ENCODE assay signal across 16 cellular contexts in the genomic region with DNA sequence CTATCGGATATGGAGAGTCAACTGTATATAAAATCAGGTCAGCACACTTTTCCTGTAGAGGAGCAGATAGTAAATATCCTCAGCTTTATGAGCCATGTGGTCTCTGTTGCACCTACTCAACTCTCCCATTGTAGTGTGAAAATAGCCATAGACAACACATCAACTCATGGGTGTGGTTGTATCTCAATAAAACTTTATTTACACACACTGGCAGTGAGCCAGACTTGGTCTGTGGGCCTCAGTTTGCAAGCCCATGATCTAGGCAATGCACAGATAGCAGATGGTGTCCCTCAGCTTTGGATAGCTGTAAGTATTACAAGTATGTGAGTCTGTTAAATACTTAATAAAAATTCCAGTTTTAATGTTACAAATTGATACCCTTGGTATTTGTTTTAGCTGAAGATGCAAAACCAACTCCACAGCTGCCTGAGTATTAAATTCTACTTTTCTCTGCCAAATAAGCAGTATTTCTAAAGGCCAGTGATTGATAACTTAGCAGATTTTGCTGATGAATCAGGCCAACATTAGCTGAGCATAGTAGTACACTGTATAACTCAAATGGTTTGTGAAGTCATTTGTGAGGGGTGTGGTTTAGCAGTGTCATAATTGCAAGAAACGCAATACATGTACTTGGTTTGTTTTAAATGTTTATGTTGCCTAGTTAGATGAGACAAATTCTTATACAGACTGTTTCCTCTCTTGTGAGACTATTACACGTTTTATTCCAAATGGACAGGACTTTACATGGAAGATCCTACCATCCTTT.
DNase-seq lines count a peak whose midpoint lies in the region; ATAC-seq, FAIRE-seq and TF ChIP-seq lines count a peak whose summit lies in the region.
"Had no signal": no experiment of that assay in that cellular context is flagged by ENCODE, and none has a peak within 500 bp of the region (broad histone marks: within the 10 kb centered on the region; RNA-seq: fewer than 3 reads in every experiment).

No MANE protein-coding gene starts in this region.

- no peak overlapping the region for H4K91ac ChIP-seq in IMR-90 (ENCODE audit: insufficient read depth, low read depth, low read length)

- H3K14ac ChIP-seq in IMR-90 (replicated peaks; ENCODE audit: low read depth, low read length): no peak overlapping the region; the same call in 1 of the 2 replicates

- no peak for TF ChIP-seq RAD21 in A549 (conservative IDR thresholded peaks at IDR 0.05 in 1 of 2, IDR thresholded peaks at IDR 0.05 in 1 of 2)
- no peak for TF ChIP-seq RAD21 in IMR-90 (IDR thresholded peaks at IDR 0.05; ENCODE audit: low read length)

- BruUV-seq in IMR-90 (replicated peaks; lab: Mats Ljungman, UMichigan): no TSS peak

- no peaks in the 10 kb centered on the region for H3K9me3 Mint-ChIP-seq in activated naive CD8-positive, alpha-beta T cell (ENCODE audit: low read depth)

- peaks cover 13% of the 10 kb centered on the region for H3K9me1 ChIP-seq in IMR-90 (ENCODE audit: insufficient read depth, low read length)

- 98% methylated on average over 3 of the region's 3 CpGs for WGBS in A549 (ENCODE audit: missing lambda C conversion rate)
- no CpG with 5 or more reads among the region's 3 CpGs for WGBS in IMR-90 (ENCODE audit: extremely low coverage in 2 of 2, insufficient read length in 1 of 2), 2 experiments

- dilution Hi-C loops in IMR-90 (cut with HindIII; ENCODE audit: low sequenced_read_pairs, unreplicated experiment): no loop called here

- in situ Hi-C loops in IMR-90 (cut with MboI; ENCODE audit: low sequenced_read_pairs): no loop called here

- no peak overlapping the region for H2AK9ac ChIP-seq in IMR-90 (replicated peaks; ENCODE audit: low read depth, low read length, poor library complexity)

- H3K27ac ChIP-seq in A549 (no peak overlapping the region), IMR-90 (ENCODE audit: insufficient read depth, low read length) (no peak overlapping the region; the same call in 1 of the 2 replicates), substantia nigra (ENCODE audit: low read depth, low read length, poor library complexity, severe bottlenecking) (no peak overlapping the region)
- H3K27ac ChIP-seq: thoracic aorta had no signal

- no peak for TF ChIP-seq EP300 in A549 (IDR thresholded peaks at IDR 0.05)

- H3K4me2 ChIP-seq in A549: no peak overlapping the region
- H3K4me2 ChIP-seq in IMR-90 (ENCODE audit: low read depth, low read length): no peak overlapping the region

- CTCF ChIA-PET in A549 (lab: Yijun Ruan, JAX): no interaction called here
- CTCF ChIA-PET in IMR-90 (lab: Yijun Ruan, JAX): interaction anchor here (0.6 kb wide), 1 partner anchor 120 kb away, joined by 3 read pairs; no protein-coding TSS in a partner anchor

- H3K18ac ChIP-seq in IMR-90 (ENCODE audit: low read depth, low read length): no peak overlapping the region

- peak; percentile 7 for FAIRE-seq in A549 (lab: Jason Lieb, UNC)

- no peak overlapping the region for H2BK120ac ChIP-seq in IMR-90 (ENCODE audit: low read depth, low read length)

- H2BK15ac ChIP-seq in IMR-90 (ENCODE audit: low read depth, low read length): no peak overlapping the region

- no peak overlapping the region for H2BK5ac ChIP-seq in IMR-90 (ENCODE audit: low read depth, low read length, poor library complexity, severe bottlenecking)

- no peak overlapping the region for H2BK20ac ChIP-seq in IMR-90 (ENCODE audit: low read depth, low read length)

- peak overlapping the region; percentile 41 for H3K27ac Mint-ChIP-seq in activated naive CD8-positive, alpha-beta T cell

- H4K5ac ChIP-seq in IMR-90 (ENCODE audit: low read depth, low read length): no peak overlapping the region

- ATAC-seq in A549 (no peak), IMR-90 (ENCODE audit: low read depth) (peak; percentile 53)

- no peak for TF ChIP-seq POLR2A in A549 (IDR thresholded peaks at IDR 0.05; ENCODE audit: low read length)
- TF ChIP-seq POLR2A in IMR-90 (IDR thresholded peaks at IDR 0.05; ENCODE audit: low read depth, low read length): no peak

- H3K23ac ChIP-seq in IMR-90 (ENCODE audit: low read depth, low read length): no peak overlapping the region

- H3K56ac ChIP-seq in IMR-90 (ENCODE audit: extremely low read depth, insufficient read depth, low read length): no peak overlapping the region

- H3K27me3 Mint-ChIP-seq in activated naive CD8-positive, alpha-beta T cell: no peaks in the 10 kb centered on the region
- H3K27me3 Mint-ChIP-seq: CD8-positive, alpha-beta memory T cell had no signal

- H3K36me3 Mint-ChIP-seq in activated naive CD8-positive, alpha-beta T cell: peaks cover 10% of the 10 kb centered on the region

- H2AFZ ChIP-seq in IMR-90 (replicated peaks; ENCODE audit: low read length, poor library complexity): no peak overlapping the region

- no peaks in the 10 kb centered on the region for H3K27me3 ChIP-seq in IMR-90 (ENCODE audit: control insufficient read depth, insufficient read depth, low read length)
- H3K27me3 ChIP-seq: esophagus muscularis mucosa had no signal

- peaks cover 0 to 59% of the 10 kb centered on the region in 2 experiments; a peak in 3 of 4 replicates for H3K79me1 ChIP-seq in IMR-90 (ENCODE audit: low read depth in 1 of 2, low read length in 2 of 2)

- intact Hi-C loops in IMR-90 (cut with micrococcal nuclease): no loop called here

- no peak overlapping the region for H3K9ac ChIP-seq in IMR-90 (ENCODE audit: low read depth, low read length)

- no peak for DNase-seq in A549 (ENCODE audit: low read depth in 1 of 2, low spot score in 1 of 2)
- DNase-seq in IMR-90: peak; percentile 63
- DNase-seq in islet precursor cell: peak; percentile 14
- no peak for DNase-seq in NCI-H146 (lab: John Stamatoyannopoulos, UW)
- no peak for DNase-seq in medulla oblongata (ENCODE audit: extremely low spot score)
- DNase-seq in substantia nigra (lab: John Stamatoyannopoulos, UW): no peak
- DNase-seq: amniotic stem cell; CD8-positive, alpha-beta memory T cell; H7; NCI-H187; NCI-H345; nucleus accumbens; retina had no signal

- H3K4me3 Mint-ChIP-seq in activated naive CD8-positive, alpha-beta T cell: no peak overlapping the region

- TF ChIP-seq CTCF in A549 (IDR thresholded peaks at IDR 0.05) (no peak), IMR-90 (conservative IDR thresholded peaks at IDR 0.05; ENCODE audit: low read depth, low read length) (no peak)

- H3K9me3 ChIP-seq in A549 (no peaks in the 10 kb centered on the region), IMR-90 (ENCODE audit: control insufficient read depth, insufficient read depth, low read length) (peaks cover 3% of the 10 kb centered on the region; the same call in 1 of the 2 replicates)
- H3K9me3 ChIP-seq: esophagus muscularis mucosa, thoracic aorta had no signal

- H2AK5ac ChIP-seq in IMR-90 (ENCODE audit: low read depth, low read length): no peak overlapping the region

- POLR2A ChIA-PET in A549 (lab: Yijun Ruan, JAX) (no interaction called here), IMR-90 (lab: Charles Lee; ENCODE audit: unreplicated experiment) (no interaction called here)

- H3K4me1 ChIP-seq in A549: no peaks in the 10 kb centered on the region
- peaks cover 2% of the 10 kb centered on the region; the same call in 1 of the 2 replicates for H3K4me1 ChIP-seq in IMR-90 (ENCODE audit: control insufficient read depth, insufficient read depth, low read length)

- H4K20me1 ChIP-seq in IMR-90 (ENCODE audit: insufficient read depth, low read length): no peaks in the 10 kb centered on the region

- H3K4me1 Mint-ChIP-seq in activated naive CD8-positive, alpha-beta T cell (ENCODE audit: low read depth): peaks cover 22% of the 10 kb centered on the region

- H3K4ac ChIP-seq in IMR-90 (ENCODE audit: low read depth, low read length): no peak overlapping the region

- H3K36me3 ChIP-seq in IMR-90 (ENCODE audit: control insufficient read depth, insufficient read depth, low read length): peaks cover 3% of the 10 kb centered on the region
- H3K36me3 ChIP-seq: esophagus muscularis mucosa had no signal

- H3K4me3 ChIP-seq in A549 (no peak overlapping the region), IMR-90 (ENCODE audit: insufficient read depth, low read depth, low read length) (no peak overlapping the region)
- H3K4me3 ChIP-seq: esophagus muscularis mucosa, thoracic aorta had no signal

- no peak overlapping the region for H4K8ac ChIP-seq in IMR-90 (ENCODE audit: low read depth in 2 of 2, low read length in 2 of 2)

TF ChIP-seq in A549, 52 proteins besides CTCF, POLR2A, EP300 and RAD21 (continues in another document):
- no peak for TF ChIP-seq SREBF2 (IDR thresholded peaks at IDR 0.05)

TF ChIP-seq in IMR-90, 13 proteins besides CTCF, POLR2A, EP300 and RAD21 (continues in another document):
- TF ChIP-seq MAZ (IDR thresholded peaks at IDR 0.05; ENCODE audit: borderline replicate concordance, low read depth, low read length): no peak
- TF ChIP-seq MXI1 (IDR thresholded peaks at IDR 0.05; ENCODE audit: borderline replicate concordance, low read depth, low read length): no peak
- TF ChIP-seq FOS (IDR thresholded peaks at IDR 0.05; ENCODE audit: low read depth, low read length): no peak
- no peak for TF ChIP-seq SMC3 (IDR thresholded peaks at IDR 0.05; ENCODE audit: low read depth, low read length)
- TF ChIP-seq CEBPB (IDR thresholded peaks at IDR 0.05; ENCODE audit: low read depth, low read length): no peak
- no peak for TF ChIP-seq RCOR1 (IDR thresholded peaks at IDR 0.05; ENCODE audit: insufficient replicate concordance, low read length)
- TF ChIP-seq CHD1 (IDR thresholded peaks at IDR 0.05; ENCODE audit: low read depth, low read length): no peak
- TF ChIP-seq, protein P1, sequence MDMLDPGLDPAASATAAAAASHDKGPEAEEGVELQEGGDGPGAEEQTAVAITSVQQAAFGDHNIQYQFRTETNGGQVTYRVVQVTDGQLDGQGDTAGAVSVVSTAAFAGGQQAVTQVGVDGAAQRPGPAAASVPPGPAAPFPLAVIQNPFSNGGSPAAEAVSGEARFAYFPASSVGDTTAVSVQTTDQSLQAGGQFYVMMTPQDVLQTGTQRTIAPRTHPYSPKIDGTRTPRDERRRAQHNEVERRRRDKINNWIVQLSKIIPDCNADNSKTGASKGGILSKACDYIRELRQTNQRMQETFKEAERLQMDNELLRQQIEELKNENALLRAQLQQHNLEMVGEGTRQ (IDR thresholded peaks at IDR 0.05; ENCODE audit: low read depth, low read length): no peak
- TF ChIP-seq MAFK (IDR thresholded peaks at IDR 0.05; ENCODE audit: low read depth, low read length): no peak
- TF ChIP-seq, protein P2, sequence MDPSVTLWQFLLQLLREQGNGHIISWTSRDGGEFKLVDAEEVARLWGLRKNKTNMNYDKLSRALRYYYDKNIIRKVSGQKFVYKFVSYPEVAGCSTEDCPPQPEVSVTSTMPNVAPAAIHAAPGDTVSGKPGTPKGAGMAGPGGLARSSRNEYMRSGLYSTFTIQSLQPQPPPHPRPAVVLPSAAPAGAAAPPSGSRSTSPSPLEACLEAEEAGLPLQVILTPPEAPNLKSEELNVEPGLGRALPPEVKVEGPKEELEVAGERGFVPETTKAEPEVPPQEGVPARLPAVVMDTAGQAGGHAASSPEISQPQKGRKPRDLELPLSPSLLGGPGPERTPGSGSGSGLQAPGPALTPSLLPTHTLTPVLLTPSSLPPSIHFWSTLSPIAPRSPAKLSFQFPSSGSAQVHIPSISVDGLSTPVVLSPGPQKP (IDR thresholded peaks at IDR 0.05; ENCODE audit: borderline replicate concordance, low read depth, low read length): no peak
- no peak for TF ChIP-seq NFE2L2 (IDR thresholded peaks at IDR 0.05; ENCODE audit: low read depth, low read length)
- TF ChIP-seq RFX5 (IDR thresholded peaks at IDR 0.05; ENCODE audit: low read depth, low read length): no peak

Comparison
In these comparisons a context has a peak if more than half of its experiments do, and no peak if none do; other contexts are left out.
1. DNase-seq: peak in IMR-90 (single experiment) and islet precursor cell (single experiment); none in A549 (0 of 2), NCI-H146 (single experiment), medulla oblongata (single experiment) and substantia nigra (0 of 49).